Comparison of ENCODE assay signal across 10 cellular contexts in genomic region chr6:163419413-163420314, GRCh38. TPM values are rescaled to one million over a fixed set of nuclear protein-coding genes. Genes with fewer than 3 reads are reported as not detected.
A peak's percentile ranks its signal among the peaks of the same experiment; 100 is the strongest.
DNase-seq lines count a peak whose midpoint lies in the region; ATAC-seq, FAIRE-seq and TF ChIP-seq lines count a peak whose summit lies in the region.
"Had no signal": no experiment of that assay in that cellular context is flagged by ENCODE, and none has a peak within 500 bp of the region (broad histone marks: within the 10 kb centered on the region; RNA-seq: fewer than 3 reads in every experiment).

No MANE protein-coding gene starts in this region.

- H3K36me3 Mint-ChIP-seq in activated CD4-positive, alpha-beta T cell treated with anti-CD3 and anti-CD28 coated beads, Interleukin-2, amount 10 ng/mL, durations not matched to agents 24 days and 14 days (ENCODE audit: low read depth): no peaks in the 10 kb centered on the region

- H4K20me1 ChIP-seq in K562 (replicated peaks; ENCODE audit: control insufficient read depth, insufficient read depth, low read length): peaks cover 3% of the 10 kb centered on the region

- no peaks in the 10 kb centered on the region for H3K9me3 Mint-ChIP-seq in activated CD4-positive, alpha-beta T cell treated with anti-CD3 and anti-CD28 coated beads, Interleukin-2, amount 10 ng/mL, durations not matched to agents 24 days and 14 days

- intact Hi-C loops in activated CD4-positive, alpha-beta T cell treated with anti-CD3 and anti-CD28 coated beads, Interleukin-2, amount 10 ng/mL, durations not matched to agents 24 days and 14 days (cut with micrococcal nuclease): no loop called here
- intact Hi-C loops in K562 (cut with micrococcal nuclease): loop anchor here (2.0 to 5.0 kb wide), 4 partner anchors 159 to 1508 kb away; no protein-coding TSS in a partner anchor
- intact Hi-C loops in right lobe of liver (cut with DNase I): loop anchor here (10.0 kb wide), 3 partner anchors 225 to 535 kb away; no protein-coding TSS in a partner anchor
- intact Hi-C loops in tibial artery (cut with DNase I; ENCODE audit: low total_unique reads): loop anchor here (5.0 kb wide), 1 partner anchor 538 kb away; no protein-coding TSS in a partner anchor

- peaks cover 41% of the 10 kb centered on the region for H3K4me1 Mint-ChIP-seq in activated CD4-positive, alpha-beta T cell treated with anti-CD3 and anti-CD28 coated beads, Interleukin-2, amount 10 ng/mL, durations not matched to agents 24 days and 14 days

- in situ Hi-C loops in K562 (cut with MboI): loop anchor here (10.0 kb wide), 1 partner anchor 685 kb away; no protein-coding TSS in a partner anchor

- TF ChIP-seq CTCF in K562 (IDR thresholded peaks at IDR 0.05 in 2 of 3, conservative IDR thresholded peaks at IDR 0.05 in 1 of 3; ENCODE audit: insufficient read depth in 2 of 3, low read depth in 1 of 3, low read length in 3 of 3) (no peak), right lobe of liver (IDR thresholded peaks at IDR 0.05) (no peak), tibial artery (IDR thresholded peaks at IDR 0.05) (no peak)

- peak overlapping the region; percentile 18; the same call in 2 of the 3 replicates for H3K27ac ChIP-seq in K562 (ENCODE audit: extremely low read depth, low read depth, low read length)
- peak overlapping the region; percentile 12 to 17 (median 15) for H3K27ac ChIP-seq in right lobe of liver
- peak overlapping the region; percentile 52 to 100 for H3K27ac ChIP-seq in tibial artery

- CTCF ChIA-PET in K562 (lab: Yijun Ruan, JAX; ENCODE audit: low intra/inter-chr PET ratio): no interaction called here

- H3K4me2 ChIP-seq in K562 (ENCODE audit: insufficient read depth, low read length): peak overlapping the region; percentile 66

- TF ChIP-seq POLR2A in K562 (conservative IDR thresholded peaks at IDR 0.05) (no peak), right lobe of liver (IDR thresholded peaks at IDR 0.05) (no peak)

- no peaks in the 10 kb centered on the region for H3K9me3 ChIP-seq in K562 (replicated peaks; ENCODE audit: control insufficient read depth, insufficient read depth, low read depth, low read length)
- H3K9me3 ChIP-seq in right lobe of liver: no peaks in the 10 kb centered on the region
- no peaks in the 10 kb centered on the region for H3K9me3 ChIP-seq in tibial artery

- FAIRE-seq in K562 (lab: Jason Lieb, UNC): peak; percentile 11

- H3K4me3 ChIP-seq in K562 (peak overlapping the region; percentile 17; the same call in 1 of the 2 replicates), right lobe of liver (no peak overlapping the region), tibial artery (peak overlapping the region; percentile 25 to 30)

- peak in 1 of 2 experiments; percentile 20; a peak in 2 of 4 replicates for TF ChIP-seq RAD21 in K562 (CRISPR knock-in tag; conservative IDR thresholded peaks at IDR 0.05 in 1 of 2, IDR thresholded peaks at IDR 0.05 in 1 of 2)

- no TSS peak for BruUV-seq in K562 (replicated peaks; lab: Mats Ljungman, UMichigan)

- no peak for TF ChIP-seq EP300 in K562 (IDR thresholded peaks at IDR 0.05; ENCODE audit: low read length)

- H3K9me1 ChIP-seq in K562 (ENCODE audit: control insufficient read depth, insufficient read depth, low read length): no peaks in the 10 kb centered on the region

- H3K4me3 Mint-ChIP-seq in activated CD4-positive, alpha-beta T cell treated with anti-CD3 and anti-CD28 coated beads, Interleukin-2, amount 10 ng/mL, durations not matched to agents 24 days and 14 days: peak overlapping the region; percentile 6

- POLR2A ChIA-PET in K562 (lab: Yijun Ruan, JAX): interaction anchor here (0.6 to 1.4 kb wide), 4 partner anchors 15 to 288 kb away, joined by 3 read pairs; no protein-coding TSS in a partner anchor

- H3K27me3 Mint-ChIP-seq in activated CD4-positive, alpha-beta T cell treated with anti-CD3 and anti-CD28 coated beads, Interleukin-2, amount 10 ng/mL, durations not matched to agents 24 days and 14 days: no peaks in the 10 kb centered on the region

- WGBS in K562 (ENCODE audit: insufficient coverage, low coverage, missing lambda C conversion rate): 2% methylated on average over 7 of the region's 7 CpGs
- WGBS in right lobe of liver (ENCODE audit: insufficient coverage, low coverage, low lambda C conversion rate, missing lambda C conversion rate): 12% methylated on average over 7 of the region's 7 CpGs

- peaks cover 97% of the 10 kb centered on the region for H3K79me2 ChIP-seq in K562 (ENCODE audit: control insufficient read depth, insufficient read depth, low read length)

- ATAC-seq in K562 (peak; percentile 46), right lobe of liver (peak in 3 of 4 donors; percentile 6 to 47 (median 9)), HG03095 (IDR thresholded peaks at IDR 0.05; ENCODE audit: unreplicated experiment) (no peak), GM21423 (IDR thresholded peaks at IDR 0.05; ENCODE audit: unreplicated experiment) (no peak)
- ATAC-seq: HCT116 had no signal

- DNase-seq in activated CD4-positive, alpha-beta T cell treated with anti-CD3 and anti-CD28 coated beads, Interleukin-2, amount 10 ng/mL, durations not matched to agents 24 days and 14 days: no peak
- DNase-seq in activated CD4-positive, alpha-beta T cell treated with anti-CD3 and anti-CD28 coated beads for 1 hour: no peak
- DNase-seq in K562 (ENCODE audit: extremely low read depth in 1 of 4, low spot score in 3 of 4) (peak in 1 of 4 experiments; percentile 27), right lobe of liver (no peak), tibial artery (no peak), amygdala (lab: John Stamatoyannopoulos, UW) (no peak)
- DNase-seq: NK-92 treated with Interleukin-12 subunit alpha and Interleukin-12 subunit beta, amount 100 ng/mL, for 24 hours had no signal

- H3K36me3 ChIP-seq in K562 (ENCODE audit: control insufficient read depth, insufficient read depth, low read length) (peaks cover 9% of the 10 kb centered on the region), right lobe of liver (no peaks in the 10 kb centered on the region), tibial artery (no peaks in the 10 kb centered on the region)

- H3K27ac Mint-ChIP-seq in activated CD4-positive, alpha-beta T cell treated with anti-CD3 and anti-CD28 coated beads, Interleukin-2, amount 10 ng/mL, durations not matched to agents 24 days and 14 days: no peak overlapping the region

- H3K4me1 ChIP-seq in K562 (replicated peaks in 1 of 2; ENCODE audit: control insufficient read depth in 2 of 2, insufficient read depth in 2 of 2, low read length in 2 of 2) (peaks cover 10 to 19% of the 10 kb centered on the region in 2 experiments), right lobe of liver (peaks cover 3 to 68% (median 30%) of the 10 kb centered on the region in 4 donors), tibial artery (peaks cover 0 to 72% (median 27%) of the 10 kb centered on the region in 4 donors)

- peak overlapping the region in 1 of 2 experiments; percentile 93; a peak in 2 of 4 replicates for H3K9ac ChIP-seq in K562 (ENCODE audit: insufficient read depth in 1 of 2, low read depth in 2 of 2, low read length in 2 of 2)

- H3K27me3 ChIP-seq in K562 (ENCODE audit: control insufficient read depth in 2 of 2, insufficient read depth in 2 of 2, low read length in 2 of 2) (no peaks in the 10 kb centered on the region), right lobe of liver (no peaks in the 10 kb centered on the region), tibial artery (no peaks in the 10 kb centered on the region)

- no peak overlapping the region for H2AFZ ChIP-seq in K562 (ENCODE audit: low read depth, low read length)

TF ChIP-seq in K562, 482 proteins besides CTCF, POLR2A, EP300 and RAD21 (continues in another document):
- TF ChIP-seq SMARCA4 (IDR thresholded peaks at IDR 0.05) (0 out of 2 replicates have a peak, but pooled peaks have one; percentile 11), NCOA4 (IDR thresholded peaks at IDR 0.05; ENCODE audit: partially characterized antibody) (no peak), KDM1A (IDR thresholded peaks at IDR 0.05) (0 out of 4 replicates have a peak, but pooled peaks of 1 of the 2 experiments have one; percentile 32), HDAC3 (IDR thresholded peaks at IDR 0.05; ENCODE audit: borderline replicate concordance, partially characterized antibody) (peak; percentile 31), ADNP (tag; IDR thresholded peaks at IDR 0.05) (no peak)
- TF ChIP-seq, protein P1, sequence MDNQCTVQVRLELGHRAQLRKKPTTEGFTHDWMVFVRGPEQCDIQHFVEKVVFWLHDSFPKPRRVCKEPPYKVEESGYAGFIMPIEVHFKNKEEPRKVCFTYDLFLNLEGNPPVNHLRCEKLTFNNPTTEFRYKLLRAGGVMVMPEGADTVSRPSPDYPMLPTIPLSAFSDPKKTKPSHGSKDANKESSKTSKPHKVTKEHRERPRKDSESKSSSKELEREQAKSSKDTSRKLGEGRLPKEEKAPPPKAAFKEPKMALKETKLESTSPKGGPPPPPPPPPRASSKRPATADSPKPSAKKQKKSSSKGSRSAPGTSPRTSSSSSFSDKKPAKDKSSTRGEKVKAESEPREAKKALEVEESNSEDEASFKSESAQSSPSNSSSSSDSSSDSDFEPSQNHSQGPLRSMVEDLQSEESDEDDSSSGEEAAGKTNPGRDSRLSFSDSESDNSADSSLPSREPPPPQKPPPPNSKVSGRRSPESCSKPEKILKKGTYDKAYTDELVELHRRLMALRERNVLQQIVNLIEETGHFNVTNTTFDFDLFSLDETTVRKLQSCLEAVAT (IDR thresholded peaks at IDR 0.05): peak in 1 of 2 experiments; percentile 50; a peak in 1 of 4 replicates

RNA-seq across cellular contexts. Expression of gene QKI, which starts 5.1 kb away (rescaled TPM):
- total RNA-seq in activated CD4-positive, alpha-beta T cell treated with anti-CD3 and anti-CD28 coated beads, Interleukin-2, amount 10 ng/mL, durations not matched to agents 24 days and 14 days: 69.3 and 79.7 TPM in 2 replicates
- 91.7 and 174 TPM in 2 replicates for total RNA-seq in K562 (2011; cell fraction: chromatin; rRNA removed; ENCODE audit: low replicate concordance)
- 37.5 and 45.5 TPM in 2 replicates for total RNA-seq in K562 (2011; cell fraction: nucleolus; rRNA removed)
- total RNA-seq in K562 (2011; cell fraction: nucleoplasm; rRNA removed): 95.0 and 184 TPM in 2 replicates
- total RNA-seq in K562 (2014; rRNA removed) (107 and 114 TPM in 2 replicates), K562 (2014; rRNA removed; fragmentation: Illumina TruSeq; extraction: Trizol) (123 and 145 TPM in 2 replicates), K562 (2015; rRNA removed; fragmentation: Illumina TruSeq; extraction: Trizol) (118 and 128 TPM in 2 replicates), K562 (2021) (129 and 142 TPM in 2 replicates), right lobe of liver (10 to 100 TPM; 47.6 to 80.8 (median 76.3) TPM)
- polyA plus RNA-seq in K562 (2011; rRNA removed) (127 and 141 TPM in 2 replicates), K562 (2014; fragmentation: Illumina TruSeq; extraction: Trizol) (170 and 215 TPM in 2 replicates), K562 (2014; fragmentation: Nextera tagmentation; extraction: Ambion mirVana) (10 to 100 TPM; 20.4 to 61.0 TPM), K562 (2014; rRNA removed) (91.1 and 92.9 TPM in 2 replicates)
- 173 and 191 TPM in 2 replicates for polyA plus RNA-seq in K562 (2011; cell fraction: cytosol; rRNA removed)
- 121 and 146 TPM in 2 replicates for polyA plus RNA-seq in K562 (2011; cell fraction: nucleus; rRNA removed)
- 66.4 and 69.4 TPM in 2 replicates for polyA plus RNA-seq in K562 (2012)
- 390 and 459 TPM in 2 replicates for polyA minus RNA-seq in K562 (2011; rRNA and poly(A)+ RNA removed)
- 157 and 234 TPM in 2 replicates for polyA minus RNA-seq in K562 (2011; cell fraction: cytosol; rRNA and poly(A)+ RNA removed)
- polyA minus RNA-seq in K562 (2011; cell fraction: nucleus; rRNA and poly(A)+ RNA removed): 111 and 169 TPM in 2 replicates

Comparison
In these comparisons a context has a peak if more than half of its experiments do, and no peak if none do; other contexts are left out.
1. ATAC-seq: peak in K562 (single experiment) and right lobe of liver (3 of 4); none in HG03095 (single experiment) and GM21423 (single experiment).
2. H3K27ac ChIP-seq: peak in every context shown above with its lines; median percentile 76 in tibial artery; 18 in K562; 15 in right lobe of liver.
3. H3K4me3 ChIP-seq: peak in K562 (single experiment) and tibial artery (2 of 2); none in right lobe of liver (0 of 3).